Comparison of ENCODE assay signal across 28 cellular contexts in the genomic region with DNA sequence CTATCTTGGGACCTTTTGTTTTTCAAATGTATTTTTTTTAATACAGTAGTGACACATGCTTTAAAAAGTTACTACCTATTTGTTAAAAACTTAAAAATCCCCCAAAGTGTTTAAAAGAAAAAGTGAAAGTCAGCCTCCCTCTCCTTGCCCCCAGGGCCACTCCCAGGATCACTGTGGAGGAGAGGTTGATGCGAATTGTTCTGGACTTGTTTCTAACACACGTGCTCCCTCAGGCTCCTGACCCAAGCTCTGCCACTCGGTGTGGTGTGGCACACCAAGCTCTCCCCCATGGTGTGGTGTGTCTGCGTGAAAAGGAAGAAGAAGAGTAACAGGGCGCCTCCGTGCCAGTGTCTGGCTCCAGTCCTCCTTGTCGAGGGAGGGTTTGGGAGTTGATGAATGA.
"Had no signal": no experiment of that assay in that cellular context is flagged by ENCODE, and none has a peak within 500 bp of the region (broad histone marks: within the 10 kb centered on the region; RNA-seq: fewer than 3 reads in every experiment).

No MANE protein-coding gene starts in this region.

- ATAC-seq: foreskin keratinocyte, gastroesophageal sphincter, heart left ventricle, left ventricle myocardium superior, lower lobe of right lung, natural killer cell, sciatic nerve had no signal

- H3K27ac Mint-ChIP-seq: natural killer cell had no signal

- H2AFZ ChIP-seq: hepatocyte had no signal

- H3K9me3 ChIP-seq: lower lobe of right lung, prostate gland, thyroid gland, vagina had no signal

- H3K4me2 ChIP-seq: hepatocyte, smooth muscle cell had no signal

- DNase-seq: dermis blood vessel endothelial cell; effector memory CD4-positive, alpha-beta T cell; foreskin keratinocyte; heart left ventricle; immature natural killer cell; islet precursor cell; kidney glomerular epithelial cell; left ventricle myocardium superior; lower lobe of right lung; natural killer cell; stimulated activated CD4-positive, alpha-beta T cell treated with anti-CD3 and anti-CD28 coated beads, Interleukin-12 subunit alpha, Interleukin-12 subunit beta, amount 100 ng/mL, for 4 hours; stimulated activated CD4-positive, alpha-beta T cell treated with anti-CD3 and anti-CD28 coated beads, Interleukin-1b, Interleukin-23, amount 100 ng/mL, for 48 hours; stimulated activated CD4-positive, alpha-beta T cell treated with anti-CD3 and anti-CD28 coated beads, Interleukin-4, amount 100 ng/mL, for 1 hour; stimulated activated CD8-positive, alpha-beta memory T cell treated with anti-CD3 and anti-CD28 coated beads, Interleukin-4, amount 100 ng/mL, for 48 hours; stimulated activated naive CD4-positive, alpha-beta T cell treated with Interleukin-2 at 50 U/mL for 16 hours; stomach; thyroid gland; trophoblast cell had no signal

- H3K4me1 ChIP-seq: esophagus muscularis mucosa, gastroesophageal sphincter, heart left ventricle, lower lobe of right lung, prostate gland, right atrium auricular region, stomach, thyroid gland, vagina had no signal

- H3K4me3 ChIP-seq: coronary artery, esophagus muscularis mucosa, gastroesophageal sphincter, heart left ventricle, hepatocyte, lower lobe of right lung, prostate gland, right atrium auricular region, smooth muscle cell, stomach, thyroid gland, vagina had no signal

- H3K36me3 ChIP-seq: esophagus muscularis mucosa, gastroesophageal sphincter, heart left ventricle, lower lobe of right lung, prostate gland, right atrium auricular region, thyroid gland, vagina had no signal

- H3K4me1 Mint-ChIP-seq: immature natural killer cell, neural crest cell had no signal

- H3K27me3 ChIP-seq: esophagus muscularis mucosa, foreskin keratinocyte, gastroesophageal sphincter, heart left ventricle, hepatocyte, right atrium auricular region, stomach, thyroid gland, vagina had no signal

- H3K27ac ChIP-seq: coronary artery, esophagus muscularis mucosa, foreskin keratinocyte, gastroesophageal sphincter, heart left ventricle, hepatocyte, lower lobe of right lung, prostate gland, right atrium auricular region, stomach, thyroid gland, vagina had no signal

- H3K4me3 Mint-ChIP-seq: immature natural killer cell, natural killer cell, neural crest cell had no signal

- H3K79me2 ChIP-seq: hepatocyte had no signal
